ENCODE assay signal across 12 cellular contexts in the genomic region with DNA sequence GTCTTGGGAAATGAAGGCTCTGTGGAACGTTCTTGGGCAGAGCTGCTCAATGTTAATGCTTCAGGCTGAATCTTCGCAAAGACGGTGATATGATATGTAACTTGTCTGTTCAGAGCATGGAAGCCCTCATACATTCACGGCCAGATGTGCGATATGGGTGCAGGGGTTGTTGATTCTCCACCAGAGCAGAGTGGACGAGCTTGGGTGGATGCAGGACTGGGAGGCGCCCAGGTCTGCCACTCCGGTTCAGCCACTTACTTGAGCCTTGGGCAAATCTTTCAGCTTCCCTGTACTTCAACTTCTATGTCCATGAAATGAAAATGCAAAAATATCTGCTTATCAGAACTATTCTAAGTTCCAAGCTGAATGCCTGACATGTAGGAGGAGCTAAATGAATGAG. TPM values are rescaled to one million over a fixed set of nuclear protein-coding genes. Genes with fewer than 3 reads are reported as not detected.
"Had no signal": no experiment of that assay in that cellular context is flagged by ENCODE, and none has a peak within 500 bp of the region (broad histone marks: within the 10 kb centered on the region; RNA-seq: fewer than 3 reads in every experiment).

No MANE protein-coding gene starts in this region.

- H3K9me3 ChIP-seq: transverse colon had no signal

- H3K27ac ChIP-seq: brain microvascular endothelial cell, neural progenitor cell, parathyroid adenoma had no signal

- H3K27me3 ChIP-seq: brain microvascular endothelial cell, neural progenitor cell, transverse colon had no signal

- H3K4me3 ChIP-seq: neural progenitor cell, transverse colon had no signal

- DNase-seq: activated CD4-positive, alpha-beta T cell treated with anti-CD3 and anti-CD28 coated beads, Interleukin-2, amount 50 U/mL, for 1 hour; activated CD4-positive, CD25-positive, alpha-beta regulatory T cell; activated naive CD4-positive, alpha-beta T cell treated with anti-CD3 and anti-CD28 coated beads, Interleukin-2, amount 50 U/mL, for 16 hours; brain microvascular endothelial cell; dermis blood vessel endothelial cell; hippocampal formation; SHP77 treated with DMSO at 0.1 percent for 48 hours; small intestine had no signal

- H3K36me3 ChIP-seq: brain microvascular endothelial cell had no signal

- H3K4me1 ChIP-seq: parathyroid adenoma had no signal

RNA-seq across cellular contexts. Expression of gene MND1, which starts 47.4 kb away (rescaled TPM):
- total RNA-seq: left lobe of liver had no signal
